ENCODE assay signal across 8 cellular contexts in the genomic region with DNA sequence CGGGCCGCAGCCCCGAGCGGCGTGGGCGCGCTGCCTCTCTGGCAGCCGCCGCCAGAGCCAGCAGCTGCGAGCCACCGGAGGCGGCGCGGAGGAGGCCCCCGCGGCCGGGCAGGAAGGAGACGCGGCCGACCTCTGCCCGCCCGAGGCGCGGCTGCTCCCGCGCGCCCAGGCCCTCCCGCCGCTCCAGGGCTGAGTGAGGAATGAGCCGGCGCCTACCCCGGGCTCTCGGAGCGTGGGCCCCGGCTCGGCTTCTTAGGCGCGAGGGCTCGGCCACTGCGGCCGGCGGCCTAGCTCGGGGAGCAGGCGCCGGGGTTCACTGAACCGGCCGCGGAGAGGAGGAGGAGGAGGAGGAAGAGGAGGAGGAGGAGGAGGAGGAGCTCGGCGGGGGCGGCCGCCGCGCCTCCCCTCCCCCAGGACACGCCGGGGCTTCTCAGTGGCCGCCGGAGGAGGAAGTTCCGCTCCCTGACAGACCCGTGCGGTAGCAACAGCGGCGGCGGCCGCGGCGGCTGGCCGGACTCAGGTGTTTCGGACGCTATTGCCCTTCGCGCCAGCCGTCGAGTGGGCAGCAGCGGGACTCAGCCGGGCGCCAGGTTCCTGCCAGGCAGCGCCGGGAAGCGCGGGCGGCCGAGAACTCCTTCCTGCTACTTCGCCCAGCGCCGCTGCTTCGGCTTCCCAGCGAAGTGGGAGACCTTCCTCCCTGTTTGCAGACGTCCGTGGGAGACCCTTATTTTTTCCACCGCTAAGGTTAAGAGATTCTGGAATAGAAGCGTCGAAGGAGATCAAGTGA. TPM values are rescaled to one million over a fixed set of nuclear protein-coding genes. Genes with fewer than 3 reads are reported as not detected.
DNase-seq lines count a peak whose midpoint lies in the region; ATAC-seq and TF ChIP-seq lines count a peak whose summit lies in the region.

A gene (plus strand): TSS at position 468 of the 787 bp plus-strand sequence. CDS start 735 bp downstream, outside the sequence.

- H3K27me3 ChIP-seq in kidney epithelial cell (ENCODE audit: control insufficient read depth, insufficient read depth, low read length), result no peaks in the 10 kb centered on the region

- no peak for TF ChIP-seq CTCF in kidney epithelial cell (IDR thresholded peaks at IDR 0.05; ENCODE audit: insufficient read depth, low read length, poor library complexity, severe bottlenecking)

- H3K4me3 ChIP-seq in kidney epithelial cell (ENCODE audit: low read depth, low read length), result peak within 1 kb of the TSS; percentile 88

- H3K36me3 ChIP-seq in kidney epithelial cell (ENCODE audit: control insufficient read depth, insufficient read depth, low read length), result no peaks in the 10 kb centered on the region

- DNase-seq in SIG-M5 treated with dmso at 0.1 percent for 504 hours (lab: John Stamatoyannopoulos, UW; ENCODE audit: unreplicated experiment) (peak; percentile 72), SIG-M5 (lab: John Stamatoyannopoulos, UW) (no peak), NCI-H2196 (lab: John Stamatoyannopoulos, UW; ENCODE audit: unreplicated experiment) (peak; percentile 76), cerebellar nuclear complex (lab: John Stamatoyannopoulos, UW) (peak; percentile 23 to 31), kidney epithelial cell (ENCODE audit: low read depth) (no peak)
- DNase-seq in activated CD4-positive, CD25-positive, alpha-beta regulatory T cell treated with anti-CD3 and anti-CD28 coated beads, Interleukin-2, amount 50 U/mL, for 72 hours, result peak; percentile 79
- peak; percentile 40 to 50 for DNase-seq in stimulated activated CD4-positive, alpha-beta T cell treated with anti-CD3 and anti-CD28 coated beads, Interleukin-1b, Interleukin-23, amount 100 ng/mL, for 1 hour (ENCODE audit: low read depth in 2 of 2)

- ATAC-seq in HG02943 (IDR thresholded peaks at IDR 0.05; ENCODE audit: low read depth, unreplicated experiment), result peak; percentile 65

RNA-seq across cellular contexts. Expression of the gene that starts here (rescaled TPM):
- total RNA-seq in kidney epithelial cell, result 22.0 and 27.5 TPM in 2 replicates

Comparison
In these comparisons a context has a peak if more than half of its experiments do, and no peak if none do; other contexts are left out.
1. DNase-seq: peak in SIG-M5 treated with dmso at 0.1 percent for 504 hours (single experiment), NCI-H2196 (single experiment), activated CD4-positive, CD25-positive, alpha-beta regulatory T cell treated with anti-CD3 and anti-CD28 coated beads, Interleukin-2, amount 50 U/mL, for 72 hours (single experiment), cerebellar nuclear complex (2 of 2) and stimulated activated CD4-positive, alpha-beta T cell treated with anti-CD3 and anti-CD28 coated beads, Interleukin-1b, Interleukin-23, amount 100 ng/mL, for 1 hour (2 of 2); none in SIG-M5 (single experiment) and kidney epithelial cell (single experiment).